Comparison of ENCODE assay signal across 11 cellular contexts in genomic region chr6:32151131-32151884, GRCh38. TPM values are rescaled to one million over a fixed set of nuclear protein-coding genes. Genes with fewer than 3 reads are reported as not detected.
DNase-seq lines count a peak whose midpoint lies in the region; ATAC-seq, FAIRE-seq and TF ChIP-seq lines count a peak whose summit lies in the region.
"Had no signal": no experiment of that assay in that cellular context is flagged by ENCODE, and none has a peak within 500 bp of the region (broad histone marks: within the 10 kb centered on the region; RNA-seq: fewer than 3 reads in every experiment).

No MANE protein-coding gene starts in this region.

- FAIRE-seq in frontal cortex (lab: Jason Lieb, UNC), result no peak

- H3K4me3 ChIP-seq in ascending aorta (peak overlapping the region; percentile 79 to 86), testis (peak overlapping the region; percentile 39 to 56)
- H3K4me3 ChIP-seq: mucosa of descending colon had no signal

- intact Hi-C loops in activated CD4-positive, alpha-beta T cell treated with anti-CD3 and anti-CD28 coated beads, Interleukin-2, amount 10 ng/mL, durations not matched to agents 24 days and 14 days (cut with micrococcal nuclease), result loop anchor here (10.0 kb wide), 1 partner anchor 107 kb away; no protein-coding TSS in a partner anchor
- intact Hi-C loops in ascending aorta (cut with DNase I), result loop anchor here (5.0 to 10.0 kb wide), 3 partner anchors 107 to 417 kb away; partner anchors contain the start of genes CLIC1, NELFE and SKIC2
- intact Hi-C loops in testis (cut with DNase I; ENCODE audit: low total_unique reads), result no loop called here

- CTCF ChIA-PET in activated CD4-positive, alpha-beta T cell treated with anti-CD3 and anti-CD28 coated beads, Interleukin-2, amount 10 ng/mL, durations not matched to agents 7 days and 5 days (lab: Charles Lee), result interaction anchor here (1.2 kb wide), 2 partner anchors 13 to 15 kb away, joined by 3 to 4 read pairs; partner anchors contain the start of gene EGFL8

- no peaks in the 10 kb centered on the region for H3K36me3 Mint-ChIP-seq in activated CD4-positive, alpha-beta T cell treated with anti-CD3 and anti-CD28 coated beads, Interleukin-2, amount 10 ng/mL, durations not matched to agents 24 days and 14 days (ENCODE audit: low read depth)
- peaks cover 3% of the 10 kb centered on the region for H3K36me3 Mint-ChIP-seq in activated CD4-positive, alpha-beta T cell treated with anti-CD3 and anti-CD28 coated beads, Interleukin-2, amount 10 ng/mL, durations not matched to agents 7 days and 5 days (ENCODE audit: low read depth)

- POLR2A ChIA-PET in activated CD4-positive, alpha-beta T cell treated with anti-CD3 and anti-CD28 coated beads, Interleukin-2, amount 10 ng/mL, durations not matched to agents 7 days and 5 days (lab: Charles Lee), result no interaction called here

- TF ChIP-seq CTCF in ascending aorta (IDR thresholded peaks at IDR 0.05), result no peak
- TF ChIP-seq CTCF in testis (IDR thresholded peaks at IDR 0.05), result no peak

- H3K4me3 Mint-ChIP-seq in activated CD4-positive, alpha-beta T cell treated with anti-CD3 and anti-CD28 coated beads, Interleukin-2, amount 10 ng/mL, durations not matched to agents 24 days and 14 days, result peak overlapping the region; percentile 41
- no peak overlapping the region for H3K4me3 Mint-ChIP-seq in activated CD4-positive, alpha-beta T cell treated with anti-CD3 and anti-CD28 coated beads, Interleukin-2, amount 10 ng/mL, durations not matched to agents 7 days and 5 days

- H3K27me3 ChIP-seq in ascending aorta (no peaks in the 10 kb centered on the region), layer of hippocampus (ENCODE audit: control insufficient read depth, insufficient read depth, low read length) (no peaks in the 10 kb centered on the region), testis (no peaks in the 10 kb centered on the region)

- no peaks in the 10 kb centered on the region for H3K9me3 Mint-ChIP-seq in activated CD4-positive, alpha-beta T cell treated with anti-CD3 and anti-CD28 coated beads, Interleukin-2, amount 10 ng/mL, durations not matched to agents 24 days and 14 days
- peaks cover 3% of the 10 kb centered on the region for H3K9me3 Mint-ChIP-seq in activated CD4-positive, alpha-beta T cell treated with anti-CD3 and anti-CD28 coated beads, Interleukin-2, amount 10 ng/mL, durations not matched to agents 7 days and 5 days

- peaks cover 59% of the 10 kb centered on the region for H3K27me3 Mint-ChIP-seq in activated CD4-positive, alpha-beta T cell treated with anti-CD3 and anti-CD28 coated beads, Interleukin-2, amount 10 ng/mL, durations not matched to agents 24 days and 14 days
- H3K27me3 Mint-ChIP-seq in activated CD4-positive, alpha-beta T cell treated with anti-CD3 and anti-CD28 coated beads, Interleukin-2, amount 10 ng/mL, durations not matched to agents 7 days and 5 days, result peaks cover 51% of the 10 kb centered on the region

- H3K9me3 ChIP-seq in ascending aorta, result no peaks in the 10 kb centered on the region
- no peaks in the 10 kb centered on the region for H3K9me3 ChIP-seq in testis
- H3K9me3 ChIP-seq: mucosa of descending colon had no signal

- no peak for TF ChIP-seq POLR2A in testis (IDR thresholded peaks at IDR 0.05)

- peaks cover 12 to 27% of the 10 kb centered on the region in 2 donors for H3K4me1 ChIP-seq in ascending aorta
- H3K4me1 ChIP-seq in testis, result peaks cover 27% of the 10 kb centered on the region

- H3K27ac Mint-ChIP-seq in activated CD4-positive, alpha-beta T cell treated with anti-CD3 and anti-CD28 coated beads, Interleukin-2, amount 10 ng/mL, durations not matched to agents 24 days and 14 days, result no peak overlapping the region
- H3K27ac Mint-ChIP-seq in activated CD4-positive, alpha-beta T cell treated with anti-CD3 and anti-CD28 coated beads, Interleukin-2, amount 10 ng/mL, durations not matched to agents 7 days and 5 days, result no peak overlapping the region

- peaks cover 39% of the 10 kb centered on the region for H3K4me1 Mint-ChIP-seq in activated CD4-positive, alpha-beta T cell treated with anti-CD3 and anti-CD28 coated beads, Interleukin-2, amount 10 ng/mL, durations not matched to agents 24 days and 14 days
- peaks cover 51% of the 10 kb centered on the region for H3K4me1 Mint-ChIP-seq in activated CD4-positive, alpha-beta T cell treated with anti-CD3 and anti-CD28 coated beads, Interleukin-2, amount 10 ng/mL, durations not matched to agents 7 days and 5 days

- WGBS in testis, 2 donors, result 15 to 19% methylated on average over 11 of the region's 11 CpGs

- H3K27ac ChIP-seq in ascending aorta (peak overlapping the region; percentile 90 to 96), layer of hippocampus (ENCODE audit: low read depth, low read length) (peak overlapping the region; percentile 93), testis (peak overlapping the region; percentile 39 to 44)
- H3K27ac ChIP-seq: cardiac muscle cell had no signal

- no peak for DNase-seq in activated CD4-positive, alpha-beta T cell treated with anti-CD3 and anti-CD28 coated beads, Interleukin-2, amount 10 ng/mL, durations not matched to agents 24 days and 14 days
- no peak for DNase-seq in activated CD4-positive, alpha-beta T cell treated with anti-CD3 and anti-CD28 coated beads, Interleukin-2, amount 10 ng/mL, durations not matched to agents 7 days and 5 days
- no peak for DNase-seq in ascending aorta (ENCODE audit: low spot score in 2 of 2)
- DNase-seq in testis, result no peak
- DNase-seq in AML-193 (lab: John Stamatoyannopoulos, UW), result no peak
- no peak for DNase-seq in frontal cortex (ENCODE audit: low spot score in 2 of 2)
- DNase-seq: mucosa of descending colon, NCI-H1048 had no signal

- H3K36me3 ChIP-seq in ascending aorta (peaks cover 10 to 13% of the 10 kb centered on the region in 2 donors), testis (ENCODE audit: low read depth, missing control alignments) (no peaks in the 10 kb centered on the region)

- no peak for ATAC-seq in HG02884 (IDR thresholded peaks at IDR 0.05; ENCODE audit: unreplicated experiment)
- ATAC-seq: mucosa of descending colon had no signal

RNA-seq across cellular contexts. Expression of gene PRRT1, which starts 0.4 kb away (rescaled TPM):
- 0.24 and 0.35 TPM in 2 replicates for total RNA-seq in activated CD4-positive, alpha-beta T cell treated with anti-CD3 and anti-CD28 coated beads, Interleukin-2, amount 10 ng/mL, durations not matched to agents 24 days and 14 days
- under 1 TPM; 0.17 to 0.23 TPM for total RNA-seq in activated CD4-positive, alpha-beta T cell treated with anti-CD3 and anti-CD28 coated beads, Interleukin-2, amount 10 ng/mL, durations not matched to agents 7 days and 5 days
- total RNA-seq in ascending aorta (1.4 TPM), testis (1 to 10 TPM; 4.2 to 6.2 TPM), frontal cortex (0.41 TPM)
- polyA plus RNA-seq in testis (ENCODE audit: insufficient read depth, low read depth, low replicate concordance), result 6.1 TPM

RNA-seq across cellular contexts. Expression of gene PPT2, which starts 2.6 kb away (rescaled TPM):
- total RNA-seq in activated CD4-positive, alpha-beta T cell treated with anti-CD3 and anti-CD28 coated beads, Interleukin-2, amount 10 ng/mL, durations not matched to agents 24 days and 14 days, result 11.3 and 12.7 TPM in 2 replicates
- 1 to 10 TPM; 8.3 to 9.2 TPM for total RNA-seq in activated CD4-positive, alpha-beta T cell treated with anti-CD3 and anti-CD28 coated beads, Interleukin-2, amount 10 ng/mL, durations not matched to agents 7 days and 5 days
- total RNA-seq in ascending aorta (839 TPM), testis (10 to 100 TPM; 33.9 to 92.8 TPM), frontal cortex (9.8 TPM)
- polyA plus RNA-seq in testis (ENCODE audit: insufficient read depth, low read depth, low replicate concordance), result 18.9 TPM

RNA-seq across cellular contexts. Expression of gene EGFL8, which starts 13.1 kb away (rescaled TPM):
- total RNA-seq in activated CD4-positive, alpha-beta T cell treated with anti-CD3 and anti-CD28 coated beads, Interleukin-2, amount 10 ng/mL, durations not matched to agents 24 days and 14 days, result 8.6 and 9.7 TPM in 2 replicates
- 1 to 10 TPM; 6.0 to 8.6 TPM for total RNA-seq in activated CD4-positive, alpha-beta T cell treated with anti-CD3 and anti-CD28 coated beads, Interleukin-2, amount 10 ng/mL, durations not matched to agents 7 days and 5 days
- total RNA-seq in ascending aorta (9.4 TPM), testis (10 to 100 TPM; 24.3 to 25.7 TPM), frontal cortex (5.7 TPM)
- polyA plus RNA-seq in testis (ENCODE audit: insufficient read depth, low read depth, low replicate concordance), result 13.9 TPM

RNA-seq across cellular contexts. Expression of gene FKBPL, which starts 21.2 kb away (rescaled TPM):
- 6.2 and 6.9 TPM in 2 replicates for total RNA-seq in activated CD4-positive, alpha-beta T cell treated with anti-CD3 and anti-CD28 coated beads, Interleukin-2, amount 10 ng/mL, durations not matched to agents 24 days and 14 days
- total RNA-seq in activated CD4-positive, alpha-beta T cell treated with anti-CD3 and anti-CD28 coated beads, Interleukin-2, amount 10 ng/mL, durations not matched to agents 7 days and 5 days, result 1 to 10 TPM; 6.6 to 7.8 TPM
- total RNA-seq in ascending aorta (not detected), testis (1 to 10 TPM; 7.2 to 9.5 TPM), frontal cortex (4.5 TPM)
- 11.6 TPM for polyA plus RNA-seq in testis (ENCODE audit: insufficient read depth, low read depth, low replicate concordance)

RNA-seq across cellular contexts. Expression of gene ATF6B, which starts 23.3 kb away (rescaled TPM):
- total RNA-seq in activated CD4-positive, alpha-beta T cell treated with anti-CD3 and anti-CD28 coated beads, Interleukin-2, amount 10 ng/mL, durations not matched to agents 24 days and 14 days, result 72.9 and 81.0 TPM in 2 replicates
- total RNA-seq in activated CD4-positive, alpha-beta T cell treated with anti-CD3 and anti-CD28 coated beads, Interleukin-2, amount 10 ng/mL, durations not matched to agents 7 days and 5 days, result 100 to 1,000 TPM; 141 to 142 TPM
- total RNA-seq in ascending aorta, result 123 TPM
- 100 to 1,000 TPM; 120 to 138 TPM for total RNA-seq in testis
- polyA plus RNA-seq in testis (ENCODE audit: insufficient read depth, low read depth, low replicate concordance), result 76.3 TPM
- total RNA-seq in frontal cortex, result 13.0 TPM

Comparison
In these comparisons a context has a peak if more than half of its experiments do, and no peak if none do; other contexts are left out.
1. H3K27ac ChIP-seq: peak in every context shown above with its lines; median percentile 93 in ascending aorta; 93 in layer of hippocampus; 42 in testis.